22 cellular contexts compared by ENCODE assay signal in genomic region chr12:106907411-106907810, GRCh38. TPM values are rescaled to one million over a fixed set of nuclear protein-coding genes. Genes with fewer than 3 reads are reported as not detected.
A peak's percentile ranks its signal among the peaks of the same experiment; 100 is the strongest.
DNase-seq lines count a peak whose midpoint lies in the region; ATAC-seq, FAIRE-seq and TF ChIP-seq lines count a peak whose summit lies in the region.
"Had no signal": no experiment of that assay in that cellular context is flagged by ENCODE, and none has a peak within 500 bp of the region (broad histone marks: within the 10 kb centered on the region; RNA-seq: fewer than 3 reads in every experiment).

No MANE protein-coding gene starts in this region.

- H2AK5ac ChIP-seq in H1 (ENCODE audit: low read depth, low read length), result no peak overlapping the region

- H3K18ac ChIP-seq in H1 (ENCODE audit: extremely low read depth, low read length), result no peak overlapping the region

- H3K36me3 ChIP-seq in BLaER1 (no peaks in the 10 kb centered on the region), H1 (ENCODE audit: control insufficient read depth in 2 of 4, insufficient read depth in 4 of 4, low read length in 3 of 4) (no peaks in the 10 kb centered on the region)
- H3K36me3 ChIP-seq: heart right ventricle, uterus had no signal

- peaks cover 7% of the 10 kb centered on the region for H3K23me2 ChIP-seq in H1 (ENCODE audit: low read depth, low read length)

- H3K27me3 ChIP-seq in BLaER1, result no peaks in the 10 kb centered on the region
- peaks cover 2 to 10% (median 7%) of the 10 kb centered on the region in 4 experiments; a peak in 6 of 7 replicates for H3K27me3 ChIP-seq in H1 (replicated peaks in 1 of 4; ENCODE audit: control insufficient read depth in 3 of 4, extremely low read depth in 1 of 4, insufficient read depth in 3 of 4, low read length in 3 of 4)
- H3K27me3 ChIP-seq: uterus had no signal

- H2AFZ ChIP-seq in H1 (ENCODE audit: low read length), result no peak overlapping the region

- POLR2A ChIA-PET in H1 (lab: Charles Lee; ENCODE audit: partially characterized antibody), result no interaction called here

- no peak overlapping the region for H3K4ac ChIP-seq in H1 (replicated peaks; ENCODE audit: insufficient read length, low read depth, low read length)

- DNase-seq in GM12891 (ENCODE audit: insufficient read length, low spot score) (no peak), NAMALWA (ENCODE audit: low spot score) (peak; percentile 55), H1 (ENCODE audit: low read depth in 1 of 2, low spot score in 2 of 2) (no peak), NCI-H1092 (lab: John Stamatoyannopoulos, UW) (no peak), HuH-7.5 (ENCODE audit: low spot score) (no peak), erythroblast (lab: John Stamatoyannopoulos, UW) (no peak), left lobe of liver (ENCODE audit: low spot score) (no peak)
- DNase-seq: activated CD8-positive, alpha-beta T cell treated with anti-CD3 and anti-CD28 coated beads for 36 hours; activated naive CD4-positive, alpha-beta T cell treated with anti-CD3 and anti-CD28 coated beads, Interleukin-2, amount 10 ng/mL, durations not matched to agents 7 days and 5 days; activated T-cell treated with anti-CD3 and anti-CD28 coated beads, Interleukin-2, amount 50 U/mL, for 24 hours; CD8-positive, alpha-beta memory T cell; DMS79; effector memory CD4-positive, alpha-beta T cell; heart right ventricle; KG1; NCI-H1417 treated with DMSO at 0.1 percent for 48 hours; nucleus accumbens; retina; substantia nigra; uterus had no signal

- TF ChIP-seq RAD21 in H1 (IDR thresholded peaks at IDR 0.05 in 1 of 2, conservative IDR thresholded peaks at IDR 0.05 in 1 of 2; ENCODE audit: low read depth in 2 of 2, low read length in 2 of 2), result no peak

- peak; percentile 26 for FAIRE-seq in GM12891 (lab: Jason Lieb, UNC)
- FAIRE-seq in H1 (lab: Jason Lieb, UNC), result no peak
- FAIRE-seq: astrocyte had no signal

- H3K4me1 ChIP-seq in BLaER1, result peaks cover 45% of the 10 kb centered on the region
- peaks cover 0 to 2% (median 0%) of the 10 kb centered on the region in 4 experiments; a peak in 3 of 7 replicates for H3K4me1 ChIP-seq in H1 (replicated peaks in 1 of 4; ENCODE audit: control insufficient read depth in 3 of 4, insufficient read depth in 4 of 4, low read length in 3 of 4)
- H3K4me1 ChIP-seq: uterus had no signal

- H4K91ac ChIP-seq in H1 (replicated peaks; ENCODE audit: insufficient read length, low read length), result no peak overlapping the region

- no peak overlapping the region for H2BK12ac ChIP-seq in H1 (ENCODE audit: low read depth, low read length)

- 82% methylated on average over 5 of the region's 5 CpGs; no CpG with 5 or more reads in 1 of the 2 experiments for WGBS in H1 (ENCODE audit: extremely low coverage in 1 of 2, insufficient coverage in 1 of 2, insufficient read length in 1 of 2, insufficient replicate concordance in 2 of 2, low coverage in 1 of 2, low lambda C conversion rate in 2 of 2, missing lambda C conversion rate in 1 of 2), 2 experiments

- TF ChIP-seq POLR2A in GM12891 (IDR thresholded peaks at IDR 0.05; ENCODE audit: low read depth, low read length) (no peak), H1 (IDR thresholded peaks at IDR 0.05; ENCODE audit: control extremely low read depth in 1 of 2, low read depth in 2 of 2, low read length in 2 of 2) (no peak), erythroblast (IDR thresholded peaks at IDR 0.05; ENCODE audit: low read length) (no peak)

- H3K56ac ChIP-seq in H1 (replicated peaks; ENCODE audit: insufficient read length, low read depth, low read length), result no peak overlapping the region

- H2BK120ac ChIP-seq in H1 (replicated peaks; ENCODE audit: low read depth, low read length), result no peak overlapping the region

- TF ChIP-seq CTCF in H1 (IDR thresholded peaks at IDR 0.05; ENCODE audit: control extremely low read depth in 1 of 3, insufficient read depth in 1 of 3, low read depth in 1 of 3, low read length in 3 of 3), result no peak

- H3K4me3 ChIP-seq in BLaER1 (no peak overlapping the region), H1 (ENCODE audit: extremely low read depth in 1 of 4, insufficient read depth in 2 of 4, low read depth in 3 of 4, low read length in 4 of 4) (no peak overlapping the region)
- H3K4me3 ChIP-seq: heart right ventricle, uterus had no signal

- no peaks in the 10 kb centered on the region for H3K79me2 ChIP-seq in H1 (ENCODE audit: control insufficient read depth in 1 of 2, insufficient read depth in 2 of 2, low read length in 2 of 2)

- no peak for TF ChIP-seq EP300 in H1 (IDR thresholded peaks at IDR 0.05; ENCODE audit: borderline replicate concordance in 1 of 2, low read depth in 2 of 2, low read length in 2 of 2)

- CTCF ChIA-PET in H1 (lab: Charles Lee; ENCODE audit: partially characterized antibody), result interaction anchor here (0.6 to 6.0 kb wide), 7 partner anchors 10 to 1498 kb away, joined by 3 to 50 read pairs (median 3); no protein-coding TSS in a partner anchor

- H3K14ac ChIP-seq in H1 (ENCODE audit: insufficient read length), result no peak overlapping the region

- no peak overlapping the region for H4K5ac ChIP-seq in H1 (ENCODE audit: insufficient read length, low read depth, low read length)

- H3K9me3 ChIP-seq in BLaER1, result no peaks in the 10 kb centered on the region
- H3K9me3 ChIP-seq in H1 (ENCODE audit: insufficient read depth in 2 of 2, low read depth in 1 of 2, low read length in 1 of 2), result no peaks in the 10 kb centered on the region
- H3K9me3 ChIP-seq: heart right ventricle, uterus had no signal

- H2BK20ac ChIP-seq in H1 (ENCODE audit: low read length), result no peak overlapping the region

- no peak overlapping the region for H2BK15ac ChIP-seq in H1 (ENCODE audit: low read length)

- no peak for ATAC-seq in left lobe of liver
- ATAC-seq: activated CD8-positive, alpha-beta T cell treated with anti-CD3 and anti-CD28 coated beads for 36 hours; heart right ventricle had no signal

- no peak overlapping the region for H3K27ac ChIP-seq in BLaER1
- H3K27ac ChIP-seq in H1 (ENCODE audit: low read depth, low read length), result no peak overlapping the region
- H3K27ac ChIP-seq: heart right ventricle, uterus had no signal

- H3K9ac ChIP-seq in BLaER1, result no peak overlapping the region
- no peak overlapping the region for H3K9ac ChIP-seq in H1 (replicated peaks in 1 of 4; ENCODE audit: extremely low read depth in 1 of 4, low read depth in 3 of 4, low read length in 3 of 4)

- H2BK5ac ChIP-seq in H1 (ENCODE audit: low read depth, low read length), result no peak overlapping the region

- no peak overlapping the region for H4K8ac ChIP-seq in H1 (ENCODE audit: extremely low read depth, insufficient read depth, low read length)

- no peaks in the 10 kb centered on the region for H4K20me1 ChIP-seq in BLaER1
- H4K20me1 ChIP-seq in H1 (replicated peaks in 1 of 2; ENCODE audit: control insufficient read depth in 1 of 2, insufficient read depth in 2 of 2, low read length in 2 of 2), result no peaks in the 10 kb centered on the region

- H3K23ac ChIP-seq in H1 (ENCODE audit: insufficient read length), result no peak overlapping the region

- H3K4me2 ChIP-seq in BLaER1 (peak overlapping the region; percentile 75), H1 (ENCODE audit: insufficient read depth in 1 of 2, low read depth in 2 of 2, low read length in 2 of 2) (no peak overlapping the region)

- no peaks in the 10 kb centered on the region for H3K79me1 ChIP-seq in H1 (ENCODE audit: low read depth, low read length)

TF ChIP-seq in GM12891, 5 proteins besides CTCF, POLR2A, EP300 and RAD21:
- TF ChIP-seq SPI1 (IDR thresholded peaks at IDR 0.05; ENCODE audit: low read depth, low read length) (no peak), TAF1 (IDR thresholded peaks at IDR 0.05; ENCODE audit: low read depth, low read length) (no peak), POLR2AphosphoS5 (IDR thresholded peaks at IDR 0.05; ENCODE audit: low read depth, low read length) (no peak), POU2F2 (IDR thresholded peaks at IDR 0.05; ENCODE audit: low read depth, low read length) (0 out of 2 replicates have a peak, but pooled peaks have one; percentile 13), PAX5 (IDR thresholded peaks at IDR 0.05; ENCODE audit: insufficient read depth, low read length, severe bottlenecking) (no peak)

TF ChIP-seq in H1, 55 proteins besides CTCF, POLR2A, EP300 and RAD21:
- TF ChIP-seq CEBPB (IDR thresholded peaks at IDR 0.05; ENCODE audit: low read depth, low read length) (no peak), RFX5 (IDR thresholded peaks at IDR 0.05; ENCODE audit: borderline replicate concordance, low read depth, low read length) (no peak), YY1 (IDR thresholded peaks at IDR 0.05; ENCODE audit: low read depth, low read length) (no peak), KDM1A (IDR thresholded peaks at IDR 0.05; ENCODE audit: borderline replicate concordance, low read length) (peak; percentile 55; the same call in 1 of the 2 replicates), HDAC6 (IDR thresholded peaks at IDR 0.05; ENCODE audit: low read depth, low read length) (no peak), TAF1 (IDR thresholded peaks at IDR 0.05; ENCODE audit: low read depth, low read length) (no peak), SIX5 (IDR thresholded peaks at IDR 0.05; ENCODE audit: low read depth, low read length) (no peak)
TF ChIP-seq in H1: peak in this region for 1.

RNA-seq across cellular contexts. Expression of gene TMEM263, which starts 48.3 kb away (rescaled TPM):
- polyA plus RNA-seq in GM12891 (2012; ENCODE audit: low read depth, missing spikeins), result 18.4 TPM
- 12.3 and 14.5 TPM in 2 replicates for total RNA-seq in H1 (2021; fragmentation: NEBNext Ultra II Directional; extraction: Animal tissue kit (Norgen Biotek cat#: 25700))
- polyA plus RNA-seq in H1 (2011; rRNA removed), result 2.9 and 3.4 TPM in 2 replicates
- 3.6 TPM for polyA plus RNA-seq in H1 (2011; cell fraction: cytosol; rRNA removed)
- 4.3 TPM for polyA plus RNA-seq in H1 (2011; cell fraction: nucleus; rRNA removed)
- 6.8 to 8.9 TPM (median 7.9 TPM) in 4 replicates for polyA plus RNA-seq in H1 (2012, experiment 1 of 2)
- polyA plus RNA-seq in H1 (2012, experiment 2 of 2), result 0.47 TPM
- polyA plus RNA-seq in H1 (2013, experiment 1 of 2), result 8.2 TPM
- 7.5 TPM for polyA plus RNA-seq in H1 (2013, experiment 2 of 2)
- 6.6 and 8.9 TPM in 2 replicates for polyA minus RNA-seq in H1 (2011; rRNA and poly(A)+ RNA removed)
- 8.8 TPM for polyA minus RNA-seq in H1 (2011; cell fraction: cytosol; rRNA and poly(A)+ RNA removed)
- 6.5 TPM for polyA minus RNA-seq in H1 (2011; cell fraction: nucleus; rRNA and poly(A)+ RNA removed)
- 23.2 TPM for total RNA-seq in left lobe of liver
